21 cellular contexts compared by ENCODE assay signal in genomic region chr5:121640298-121640697, GRCh38.
"Had no signal": no experiment of that assay in that cellular context is flagged by ENCODE, and none has a peak within 500 bp of the region (broad histone marks: within the 10 kb centered on the region; RNA-seq: fewer than 3 reads in every experiment).

No MANE protein-coding gene starts in this region.

- DNase-seq: activated B cell treated with CpG ODN at 0.5 μM for 24 hours; activated CD4-positive, alpha-beta T cell treated with anti-CD3 and anti-CD28 coated beads for 1 hour; activated CD4-positive, alpha-beta T cell treated with anti-CD3 and anti-CD28 coated beads, Interleukin-2, amount 10 ng/mL, durations not matched to agents 24 days and 14 days; activated CD4-positive, alpha-beta T cell treated with anti-CD3 and anti-CD28 coated beads, Interleukin-2, amount 50 U/mL, for 48 hours; activated CD8-positive, alpha-beta memory T cell treated with anti-CD3 and anti-CD28 coated beads, Interleukin-2, amount 10 ng/mL, durations not matched to agents 7 days and 5 days; activated effector memory CD4-positive, alpha-beta T cell treated with anti-CD3 and anti-CD28 coated beads, Interleukin-2, amount 50 U/mL, for 16 hours; activated naive CD4-positive, alpha-beta T cell treated with Interleukin-2 at 50 U/mL for 16 hours; activated T-cell treated with anti-CD3 and anti-CD28 coated beads, Interleukin-2, amount 50 U/mL, for 4 hours; amygdala; IMR-90; KG1; NCI-H1048; NCI-H1417; NCI-H2029 treated with DMSO at 0.1 percent for 48 hours; NCI-H226; NCI-H774; PC-3; SIG-M5; T-cell; T-helper 2 cell; T1000 had no signal
